ENCODE assay signal across 24 cellular contexts in the genomic region with DNA sequence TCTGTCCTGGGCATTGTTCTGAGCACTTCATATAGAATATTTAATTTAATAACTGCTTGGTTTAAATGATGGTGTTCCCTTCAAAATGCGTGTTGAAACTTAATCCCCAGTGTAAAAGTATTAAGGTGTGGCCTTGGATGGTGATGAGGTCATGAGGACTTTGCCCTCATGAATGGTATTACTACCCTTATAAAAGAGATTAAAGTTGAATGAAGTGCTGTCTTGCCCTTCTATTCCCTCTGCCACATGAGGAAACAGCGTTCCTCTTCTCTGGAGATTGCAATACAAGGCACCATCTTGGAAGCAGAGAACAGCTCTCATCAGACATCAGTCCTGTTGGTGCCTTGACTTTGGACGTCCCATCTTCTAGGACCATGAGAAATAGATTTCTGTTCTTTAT.
"Had no signal": no experiment of that assay in that cellular context is flagged by ENCODE, and none has a peak within 500 bp of the region (broad histone marks: within the 10 kb centered on the region; RNA-seq: fewer than 3 reads in every experiment).

No MANE protein-coding gene starts in this region.

- H3K27me3 ChIP-seq: adrenal gland, body of pancreas, esophagus squamous epithelium, gastroesophageal sphincter had no signal

- DNase-seq: activated B cell treated with CpG ODN at 0.5 μM for 24 hours; activated CD4-positive, alpha-beta T cell treated with anti-CD3 and anti-CD28 coated beads, Interleukin-2, amount 50 U/mL, for 1 hour; activated CD8-positive, alpha-beta memory T cell treated with anti-CD3 and anti-CD28 coated beads for 24 hours; activated effector memory CD4-positive, alpha-beta T cell treated with Interleukin-2 at 50 U/mL for 16 hours; activated T-cell treated with anti-CD3 and anti-CD28 coated beads, Interleukin-2, amount 50 U/mL, for 4 hours; amygdala; aorta; caudate nucleus; effector CD8-positive, alpha-beta T cell; esophagus squamous epithelium; foreskin melanocyte; T-helper 1 cell; T-helper 17 cell; T1000 had no signal

- H3K4me3 ChIP-seq: adrenal gland, body of pancreas, esophagus squamous epithelium, gastroesophageal sphincter had no signal

- H3K4me1 ChIP-seq: esophagus squamous epithelium had no signal

- H3K27ac ChIP-seq: adrenal gland, body of pancreas, esophagus squamous epithelium, gastroesophageal sphincter, WERI-Rb-1 had no signal

- H3K36me3 ChIP-seq: adrenal gland, esophagus squamous epithelium, gastroesophageal sphincter, WERI-Rb-1 had no signal

- FAIRE-seq: colon, endometrium had no signal

- ATAC-seq: activated CD4-positive, CD25-positive, alpha-beta regulatory T cell treated with anti-CD3 and anti-CD28 coated beads, Interleukin-2, amount 50 U/mL, for 24 hours; activated CD8-positive, alpha-beta T cell treated with anti-CD3 and anti-CD28 coated beads for 36 hours; activated naive CD8-positive, alpha-beta T cell treated with anti-CD3 and anti-CD28 coated beads, Interleukin-2, amount 50 U/mL, for 24 hours; activated T-cell treated with anti-CD3 and anti-CD28 coated beads, Interleukin-2, amount 50 U/mL, for 4 hours; activated T-helper 17 cell treated with anti-CD3 and anti-CD28 coated beads, Interleukin-2, amount 50 U/mL, for 72 hours; body of pancreas; gastroesophageal sphincter; T-helper 17 cell had no signal

- H3K9me3 ChIP-seq: adrenal gland, body of pancreas, esophagus squamous epithelium, gastroesophageal sphincter had no signal
